Comparison of ENCODE assay signal across 16 cellular contexts in genomic region chr19:279656-280055, GRCh38. TPM values are rescaled to one million over a fixed set of nuclear protein-coding genes. Genes with fewer than 3 reads are reported as not detected.
DNase-seq lines count a peak whose midpoint lies in the region; ATAC-seq, FAIRE-seq and TF ChIP-seq lines count a peak whose summit lies in the region.
"Had no signal": no experiment of that assay in that cellular context is flagged by ENCODE, and none has a peak within 500 bp of the region (broad histone marks: within the 10 kb centered on the region; RNA-seq: fewer than 3 reads in every experiment).

No MANE protein-coding gene starts in this region.

- CTCF ChIA-PET in RWPE1 (lab: Yijun Ruan, JAX), result no interaction called here

- no peak overlapping the region for H3K27ac Mint-ChIP-seq in astrocyte (ENCODE audit: unreplicated experiment)
- H3K27ac Mint-ChIP-seq: CD8-positive, alpha-beta T cell; GM23338; H9 had no signal

- FAIRE-seq in astrocyte (lab: Jason Lieb, UNC), result no peak
- FAIRE-seq: GM12878 had no signal

- WGBS in heart right ventricle, 2 donors, result 80 to 84% methylated on average over 10 of the region's 10 CpGs

- H3K4me2 ChIP-seq in astrocyte (ENCODE audit: low read length) (no peak overlapping the region), osteoblast (ENCODE audit: insufficient read depth, low read length) (no peak overlapping the region)
- H3K4me2 ChIP-seq: GM23338 had no signal

- DNase-seq in right atrium auricular region (ENCODE audit: low spot score) (peak; percentile 30), heart right ventricle (no peak), astrocyte (ENCODE audit: low read depth) (no peak), osteoblast (ENCODE audit: insufficient read length, low spot score, missing footprints) (peak; percentile 65), RWPE1 (ENCODE audit: low spot score) (no peak), NCI-H2227 treated with DMSO at 0.1 percent for 48 hours (lab: John Stamatoyannopoulos, UW) (no peak)
- DNase-seq: 8988T; Calu3; CD8-positive, alpha-beta T cell; DMS79 treated with DMSO at 0.1 percent for 48 hours; H9 had no signal

- H3K9ac ChIP-seq in astrocyte (ENCODE audit: low read length), result no peak overlapping the region
- H3K9ac ChIP-seq: BLaER1 treated with 17β-estradiol and CSF1 and Interleukin-3, amounts not matched to agents 10 nM and 100 nM had no signal

- H3K36me3 ChIP-seq in right atrium auricular region (no peaks in the 10 kb centered on the region), heart right ventricle (no peaks in the 10 kb centered on the region), astrocyte (ENCODE audit: insufficient read depth, low read length) (no peaks in the 10 kb centered on the region), osteoblast (ENCODE audit: insufficient read depth, low read length) (no peaks in the 10 kb centered on the region)
- H3K36me3 ChIP-seq: BLaER1 treated with 17β-estradiol and CSF1 and Interleukin-3, amounts not matched to agents 10 nM and 100 nM had no signal

- ATAC-seq in heart right ventricle (no peak), GM19023 (IDR thresholded peaks at IDR 0.05; ENCODE audit: unreplicated experiment) (no peak)
- ATAC-seq: CD8-positive, alpha-beta T cell; GM12878 had no signal

- no peak overlapping the region for H3K27ac ChIP-seq in right atrium auricular region
- H3K27ac ChIP-seq in heart right ventricle, result no peak overlapping the region
- no peak overlapping the region for H3K27ac ChIP-seq in astrocyte (ENCODE audit: low read depth, low read length)
- no peak overlapping the region for H3K27ac ChIP-seq in osteoblast (ENCODE audit: low read depth, low read length)
- H3K27ac ChIP-seq in RWPE1, result no peak overlapping the region
- H3K27ac ChIP-seq: BLaER1 treated with 17β-estradiol and CSF1 and Interleukin-3, amounts not matched to agents 10 nM and 100 nM had no signal

- no peaks in the 10 kb centered on the region for H3K4me1 ChIP-seq in right atrium auricular region
- no peaks in the 10 kb centered on the region for H3K4me1 ChIP-seq in heart right ventricle
- no peaks in the 10 kb centered on the region for H3K4me1 ChIP-seq in astrocyte (ENCODE audit: insufficient read depth, low read length)
- no peaks in the 10 kb centered on the region for H3K4me1 ChIP-seq in osteoblast (ENCODE audit: insufficient read depth, low read length)

- peaks cover 22% of the 10 kb centered on the region for H3K27me3 Mint-ChIP-seq in astrocyte (ENCODE audit: low read depth, unreplicated experiment)

- H3K79me2 ChIP-seq in astrocyte (ENCODE audit: insufficient read depth, low read length) (no peaks in the 10 kb centered on the region), osteoblast (ENCODE audit: insufficient read depth, low read length) (no peaks in the 10 kb centered on the region)

- H2AFZ ChIP-seq in astrocyte (ENCODE audit: low read depth, low read length) (no peak overlapping the region), osteoblast (ENCODE audit: low read length) (no peak overlapping the region)
- H2AFZ ChIP-seq: GM23338 had no signal

- H4K20me1 ChIP-seq in astrocyte (ENCODE audit: insufficient read depth, low read length) (no peaks in the 10 kb centered on the region), osteoblast (ENCODE audit: insufficient read depth, low read length) (no peaks in the 10 kb centered on the region)
- H4K20me1 ChIP-seq: BLaER1 treated with 17β-estradiol and CSF1 and Interleukin-3, amounts not matched to agents 10 nM and 100 nM had no signal

- H3K27me3 ChIP-seq in right atrium auricular region (no peaks in the 10 kb centered on the region), heart right ventricle (peaks cover 8 to 65% (median 40%) of the 10 kb centered on the region in 7 donors), astrocyte (ENCODE audit: insufficient read depth, low read length) (no peaks in the 10 kb centered on the region), osteoblast (ENCODE audit: insufficient read depth, low read length) (peaks cover 6% of the 10 kb centered on the region)
- H3K27me3 ChIP-seq: BLaER1 treated with 17β-estradiol and CSF1 and Interleukin-3, amounts not matched to agents 10 nM and 100 nM had no signal

- no peaks in the 10 kb centered on the region for H3K4me1 Mint-ChIP-seq in astrocyte (ENCODE audit: low read depth, unreplicated experiment)

- no peaks in the 10 kb centered on the region for H3K9me3 Mint-ChIP-seq in astrocyte (ENCODE audit: unreplicated experiment)
- H3K9me3 Mint-ChIP-seq: CD8-positive, alpha-beta T cell; GM23338 had no signal

- TF ChIP-seq CTCF in right atrium auricular region (IDR thresholded peaks at IDR 0.05) (no peak), heart right ventricle (IDR thresholded peaks at IDR 0.05) (no peak), astrocyte (IDR thresholded peaks at IDR 0.05; ENCODE audit: insufficient read depth, low read depth, low read length) (no peak), osteoblast (IDR thresholded peaks at IDR 0.05; ENCODE audit: extremely low read depth, low read depth, low read length) (no peak), RWPE1 (conservative IDR thresholded peaks at IDR 0.05; ENCODE audit: low read depth) (no peak)

- no peak overlapping the region for H3K4me3 ChIP-seq in right atrium auricular region
- no peak overlapping the region for H3K4me3 ChIP-seq in heart right ventricle
- no peak overlapping the region for H3K4me3 ChIP-seq in astrocyte (ENCODE audit: insufficient read depth, low read depth, low read length)
- H3K4me3 ChIP-seq in osteoblast (ENCODE audit: insufficient read depth, low read length), result no peak overlapping the region
- H3K4me3 ChIP-seq: BLaER1 treated with 17β-estradiol and CSF1 and Interleukin-3, amounts not matched to agents 10 nM and 100 nM; GM12878; GM23338 had no signal

- H3K9me3 ChIP-seq in right atrium auricular region (no peaks in the 10 kb centered on the region), heart right ventricle (no peaks in the 10 kb centered on the region), astrocyte (ENCODE audit: insufficient read depth, low read depth, low read length) (no peaks in the 10 kb centered on the region), osteoblast (ENCODE audit: low read depth, low read length) (no peaks in the 10 kb centered on the region)
- H3K9me3 ChIP-seq: BLaER1 treated with 17β-estradiol and CSF1 and Interleukin-3, amounts not matched to agents 10 nM and 100 nM had no signal

- intact Hi-C loops in heart right ventricle (cut with DNase I), result no loop called here

- POLR2A ChIA-PET in RWPE1 (lab: Yijun Ruan, JAX; ENCODE audit: low non-redundant PET), result no interaction called here

- peak overlapping the region; percentile 43 for H3K4me3 Mint-ChIP-seq in astrocyte (ENCODE audit: unreplicated experiment)
- H3K4me3 Mint-ChIP-seq: CD8-positive, alpha-beta T cell; GM23338 had no signal

- peaks cover 5% of the 10 kb centered on the region for H3K36me3 Mint-ChIP-seq in astrocyte (ENCODE audit: low read depth, unreplicated experiment)
- H3K36me3 Mint-ChIP-seq: CD8-positive, alpha-beta T cell had no signal

RNA-seq across cellular contexts. Expression of gene PLPP2, which starts 11.5 kb away (rescaled TPM):
- 1 to 10 TPM in 1 of 2 donors, under 1 TPM in 1; 0.82 to 3.3 TPM for total RNA-seq in right atrium auricular region
- 1 to 10 TPM in 2 of 10 donors, under 1 TPM in 8; 0.14 to 2.8 (median 0.62) TPM for total RNA-seq in heart right ventricle
- under 1 TPM; 0.80 to 0.91 TPM for polyA plus RNA-seq in heart right ventricle
- total RNA-seq in astrocyte, result 2.9 and 3.7 TPM in 2 replicates
- 1.1 and 1.5 TPM in 2 replicates for total RNA-seq in osteoblast
- total RNA-seq: G401 had no signal

Comparison
In these comparisons a context has a peak if more than half of its experiments do, and no peak if none do; other contexts are left out.
1. DNase-seq: peak in right atrium auricular region (single experiment) and osteoblast (single experiment); none in heart right ventricle (0 of 2), astrocyte (single experiment), RWPE1 (single experiment) and NCI-H2227 treated with DMSO at 0.1 percent for 48 hours (single experiment).